In the genomic region with DNA sequence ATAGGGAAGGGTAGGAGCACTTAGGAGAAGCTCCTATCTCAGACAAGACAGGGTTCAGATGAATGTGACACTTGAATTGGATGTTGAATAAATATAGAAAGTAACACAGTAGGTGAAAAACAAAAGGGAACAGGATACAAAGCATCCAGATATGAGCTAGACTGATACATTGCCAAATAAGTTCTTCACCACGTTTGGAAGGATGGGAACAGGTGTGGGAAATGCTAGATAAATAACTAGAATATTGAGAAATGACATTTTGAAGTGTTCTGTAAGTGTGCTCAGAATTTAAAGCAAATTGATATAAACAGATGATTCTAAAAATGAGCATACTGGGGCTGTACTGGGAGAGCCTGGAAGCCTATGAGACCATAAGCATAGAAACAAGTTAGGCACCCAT, we compare ENCODE assay signal across 26 cellular contexts.
"Had no signal": no experiment of that assay in that cellular context is flagged by ENCODE, and none has a peak within 500 bp of the region (broad histone marks: within the 10 kb centered on the region; RNA-seq: fewer than 3 reads in every experiment).

No MANE protein-coding gene starts in this region.

- H3K36me3 ChIP-seq: stomach, suprapubic skin, thoracic aorta, thyroid gland, tibial artery, tibial nerve, transverse colon, upper lobe of left lung, upper lobe of right lung, uterus, vagina had no signal

- H3K4me3 ChIP-seq: stomach, suprapubic skin, testis, thoracic aorta, thyroid gland, tibial artery, tibial nerve, transverse colon, upper lobe of left lung, upper lobe of right lung, uterus, vagina had no signal

- H3K9me3 ChIP-seq: stomach, suprapubic skin, testis, thoracic aorta, thyroid gland, tibial nerve, transverse colon, upper lobe of left lung, upper lobe of right lung, uterus, vagina had no signal

- DNase-seq: stimulated activated CD4-positive, alpha-beta T cell treated with anti-CD3 and anti-CD28 coated beads, Interleukin-2, amount 100 ng/mL, for 48 hours; stimulated activated CD4-positive, alpha-beta T cell treated with anti-CD3 and anti-CD28 coated beads, Interleukin-4, amount 100 ng/mL, for 1 hour; stimulated activated CD4-positive, alpha-beta T cell treated with anti-CD3 and anti-CD28 coated beads, Interleukin-4, amount 100 ng/mL, for 24 hours; stimulated activated CD4-positive, alpha-beta T cell treated with anti-CD3 and anti-CD28 coated beads, Interleukin-4, amount 100 ng/mL, for 4 hours; stimulated activated CD8-positive, alpha-beta memory T cell treated with anti-CD3 and anti-CD28 coated beads, Interleukin-4, amount 100 ng/mL, for 48 hours; stimulated activated naive B cell treated with anti-CD40 and anti-IgM and Interleukin-4, amounts not matched to agents 10 μg/mL and 1 μg/mL and 100 μg/mL, for 72 hours; stimulated activated naive CD4-positive, alpha-beta T cell; stimulated activated naive CD4-positive, alpha-beta T cell treated with Interleukin-2 at 50 U/mL for 16 hours; stimulated activated naive CD8-positive, alpha-beta T cell treated with anti-CD3 and anti-CD28 coated beads, Interleukin-15, amount 100 ng/mL, for 72 hours; stimulated activated naive CD8-positive, alpha-beta T cell treated with anti-CD3 and anti-CD28 coated beads, Interleukin-15, Interleukin-2, amounts not matched to agents 100 U/mL and 50 U/mL, for 24 hours; stomach; substantia nigra; testis; thyroid gland; tibial artery; transverse colon; trophoblast cell; upper lobe of left lung; upper lobe of right lung; uterus had no signal

- ATAC-seq: stimulated activated effector memory CD8-positive, alpha-beta T cell treated with anti-CD3 and anti-CD28 coated beads, Interleukin-12 subunit alpha, Interleukin-12 subunit beta, amount 100 ng/mL, for 72 hours; stimulated activated memory B cell treated with anti-CD40 and anti-IgM and Interleukin-4, amounts not matched to agents 10 μg/mL and 1 μg/mL and 100 μg/mL, for 72 hours; stimulated activated naive B cell treated with anti-CD40 and anti-IgM and Interleukin-4, amounts not matched to agents 10 μg/mL and 1 μg/mL and 100 μg/mL, for 72 hours; stimulated activated naive CD8-positive, alpha-beta T cell treated with anti-CD3 and anti-CD28 coated beads, Interleukin-15, amount 100 ng/mL, for 72 hours; stimulated activated naive CD8-positive, alpha-beta T cell treated with anti-CD3 and anti-CD28 coated beads, Interleukin-15, Interleukin-2, amounts not matched to agents 100 U/mL and 50 U/mL, for 24 hours; upper lobe of right lung had no signal

- H3K27ac ChIP-seq: stomach, suprapubic skin, testis, thoracic aorta, thyroid gland, tibial artery, tibial nerve, transverse colon, upper lobe of left lung, upper lobe of right lung, vagina had no signal

- H3K4me1 ChIP-seq: stomach, suprapubic skin, testis, thyroid gland, tibial artery, tibial nerve, transverse colon, upper lobe of left lung, upper lobe of right lung, vagina had no signal

- H3K27me3 ChIP-seq: stomach, suprapubic skin, testis, thyroid gland, tibial artery, tibial nerve, transverse colon, upper lobe of left lung, upper lobe of right lung, uterus, vagina had no signal
